In genomic region chr9:127224178-127224882, GRCh38 we compare ENCODE assay signal across 1 cellular context.
TF ChIP-seq lines count a peak whose summit lies in the region.

No MANE protein-coding gene starts in this region.

TF ChIP-seq in HepG2, 621 proteins besides CTCF, POLR2A, EP300 and RAD21 (continued from another document and continues in another):
- TF ChIP-seq ZBTB43 (CRISPR knock-in tag; conservative IDR thresholded peaks at IDR 0.05) (no peak), TOPORS (CRISPR knock-in tag; IDR thresholded peaks at IDR 0.05) (0 out of 2 replicates have a peak, but pooled peaks have one; percentile 25), KMT2A (CRISPR knock-in tag; IDR thresholded peaks at IDR 0.05) (no peak), SMAD1 (CRISPR knock-in tag; IDR thresholded peaks at IDR 0.05; ENCODE audit: borderline replicate concordance, low read depth) (no peak), CEBPZ (IDR thresholded peaks at IDR 0.05; ENCODE audit: low read length) (no peak), ZNF879 (CRISPR knock-in tag; IDR thresholded peaks at IDR 0.05) (no peak), TGIF2 (CRISPR knock-in tag; IDR thresholded peaks at IDR 0.05) (0 out of 2 replicates have a peak, but pooled peaks have one; percentile 43), IRX3 (CRISPR knock-in tag; IDR thresholded peaks at IDR 0.05; ENCODE audit: borderline replicate concordance, low read depth) (no peak), JUND (CRISPR knock-in tag; IDR thresholded peaks at IDR 0.05) (no peak), MBD4 (IDR thresholded peaks at IDR 0.05; ENCODE audit: borderline replicate concordance, low read length) (no peak), NBN (conservative IDR thresholded peaks at IDR 0.05) (no peak), ZNF670 (CRISPR knock-in tag; IDR thresholded peaks at IDR 0.05; ENCODE audit: borderline replicate concordance) (no peak), MYPOP (CRISPR knock-in tag; IDR thresholded peaks at IDR 0.05) (peak; percentile 85; the same call in 1 of the 2 replicates), GZF1 (CRISPR knock-in tag; IDR thresholded peaks at IDR 0.05) (peak; percentile 26; the same call in 1 of the 2 replicates), ZNF232 (CRISPR knock-in tag; IDR thresholded peaks at IDR 0.05; ENCODE audit: borderline replicate concordance) (no peak), SRSF9 (IDR thresholded peaks at IDR 0.05; ENCODE audit: borderline replicate concordance, insufficient read depth, low read depth, low read length, poor library complexity, severe bottlenecking) (no peak), HDAC6 (IDR thresholded peaks at IDR 0.05; ENCODE audit: low read depth, low read length) (no peak), MLLT10 (CRISPR knock-in tag; IDR thresholded peaks at IDR 0.05) (no peak), SPEN (CRISPR knock-in tag; IDR thresholded peaks at IDR 0.05; ENCODE audit: low read depth) (peak; percentile 59), NFE2 (CRISPR knock-in tag; IDR thresholded peaks at IDR 0.05) (no peak), ZFP1 (CRISPR knock-in tag; IDR thresholded peaks at IDR 0.05) (no peak), ZNF773 (CRISPR knock-in tag; IDR thresholded peaks at IDR 0.05; ENCODE audit: borderline replicate concordance) (no peak), JARID2 (CRISPR knock-in tag; IDR thresholded peaks at IDR 0.05; ENCODE audit: insufficient replicate concordance) (no peak), ZNF10 (CRISPR knock-in tag; IDR thresholded peaks at IDR 0.05; ENCODE audit: borderline replicate concordance, low read depth) (no peak), ZNF672 (CRISPR knock-in tag; IDR thresholded peaks at IDR 0.05) (no peak), RCOR2 (CRISPR knock-in tag; IDR thresholded peaks at IDR 0.05) (no peak), KAT2B (IDR thresholded peaks at IDR 0.05; ENCODE audit: borderline replicate concordance, low read depth, low read length) (no peak), PAXIP1 (CRISPR knock-in tag; conservative IDR thresholded peaks at IDR 0.05) (no peak), KDM1A (CRISPR knock-in tag; IDR thresholded peaks at IDR 0.05) (no peak), PHF8 (CRISPR knock-in tag; IDR thresholded peaks at IDR 0.05) (peak; percentile 38), ZNF280D (CRISPR knock-in tag; IDR thresholded peaks at IDR 0.05) (peak; percentile 59; the same call in 1 of the 2 replicates)
- TF ChIP-seq, protein P1, sequence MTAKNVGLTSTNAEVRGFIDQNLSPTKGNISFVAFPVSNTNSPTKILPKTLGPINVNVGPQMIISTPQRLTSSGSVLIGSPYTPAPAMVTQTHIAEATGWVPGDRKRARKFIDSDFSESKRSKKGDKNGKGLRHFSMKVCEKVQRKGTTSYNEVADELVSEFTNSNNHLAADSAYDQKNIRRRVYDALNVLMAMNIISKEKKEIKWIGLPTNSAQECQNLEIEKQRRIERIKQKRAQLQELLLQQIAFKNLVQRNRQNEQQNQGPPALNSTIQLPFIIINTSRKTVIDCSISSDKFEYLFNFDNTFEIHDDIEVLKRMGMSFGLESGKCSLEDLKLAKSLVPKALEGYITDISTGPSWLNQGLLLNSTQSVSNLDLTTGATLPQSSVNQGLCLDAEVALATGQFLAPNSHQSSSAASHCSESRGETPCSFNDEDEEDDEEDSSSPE (CRISPR knock-in tag; IDR thresholded peaks at IDR 0.05), result peak; percentile 42; the same call in 1 of the 2 replicates
- TF ChIP-seq, protein P2, sequence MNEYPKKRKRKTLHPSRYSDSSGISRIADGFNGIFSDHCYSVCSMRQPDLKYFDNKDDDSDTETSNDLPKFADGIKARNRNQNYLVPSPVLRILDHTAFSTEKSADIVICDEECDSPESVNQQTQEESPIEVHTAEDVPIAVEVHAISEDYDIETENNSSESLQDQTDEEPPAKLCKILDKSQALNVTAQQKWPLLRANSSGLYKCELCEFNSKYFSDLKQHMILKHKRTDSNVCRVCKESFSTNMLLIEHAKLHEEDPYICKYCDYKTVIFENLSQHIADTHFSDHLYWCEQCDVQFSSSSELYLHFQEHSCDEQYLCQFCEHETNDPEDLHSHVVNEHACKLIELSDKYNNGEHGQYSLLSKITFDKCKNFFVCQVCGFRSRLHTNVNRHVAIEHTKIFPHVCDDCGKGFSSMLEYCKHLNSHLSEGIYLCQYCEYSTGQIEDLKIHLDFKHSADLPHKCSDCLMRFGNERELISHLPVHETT (CRISPR knock-in tag; conservative IDR thresholded peaks at IDR 0.05), result no peak
- TF ChIP-seq, protein P3, sequence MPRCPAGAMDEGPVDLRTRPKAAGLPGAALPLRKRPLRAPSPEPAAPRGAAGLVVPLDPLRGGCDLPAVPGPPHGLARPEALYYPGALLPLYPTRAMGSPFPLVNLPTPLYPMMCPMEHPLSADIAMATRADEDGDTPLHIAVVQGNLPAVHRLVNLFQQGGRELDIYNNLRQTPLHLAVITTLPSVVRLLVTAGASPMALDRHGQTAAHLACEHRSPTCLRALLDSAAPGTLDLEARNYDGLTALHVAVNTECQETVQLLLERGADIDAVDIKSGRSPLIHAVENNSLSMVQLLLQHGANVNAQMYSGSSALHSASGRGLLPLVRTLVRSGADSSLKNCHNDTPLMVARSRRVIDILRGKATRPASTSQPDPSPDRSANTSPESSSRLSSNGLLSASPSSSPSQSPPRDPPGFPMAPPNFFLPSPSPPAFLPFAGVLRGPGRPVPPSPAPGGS (CRISPR knock-in tag; IDR thresholded peaks at IDR 0.05), result 0 out of 2 replicates have a peak, but pooled peaks have one; percentile 22
- TF ChIP-seq, protein P4, sequence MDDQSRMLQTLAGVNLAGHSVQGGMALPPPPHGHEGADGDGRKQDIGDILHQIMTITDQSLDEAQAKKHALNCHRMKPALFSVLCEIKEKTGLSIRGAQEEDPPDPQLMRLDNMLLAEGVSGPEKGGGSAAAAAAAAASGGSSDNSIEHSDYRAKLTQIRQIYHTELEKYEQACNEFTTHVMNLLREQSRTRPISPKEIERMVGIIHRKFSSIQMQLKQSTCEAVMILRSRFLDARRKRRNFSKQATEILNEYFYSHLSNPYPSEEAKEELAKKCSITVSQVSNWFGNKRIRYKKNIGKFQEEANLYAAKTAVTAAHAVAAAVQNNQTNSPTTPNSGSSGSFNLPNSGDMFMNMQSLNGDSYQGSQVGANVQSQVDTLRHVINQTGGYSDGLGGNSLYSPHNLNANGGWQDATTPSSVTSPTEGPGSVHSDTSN (CRISPR knock-in tag; IDR thresholded peaks at IDR 0.05; ENCODE audit: borderline replicate concordance), result no peak
- TF ChIP-seq, protein P5, sequence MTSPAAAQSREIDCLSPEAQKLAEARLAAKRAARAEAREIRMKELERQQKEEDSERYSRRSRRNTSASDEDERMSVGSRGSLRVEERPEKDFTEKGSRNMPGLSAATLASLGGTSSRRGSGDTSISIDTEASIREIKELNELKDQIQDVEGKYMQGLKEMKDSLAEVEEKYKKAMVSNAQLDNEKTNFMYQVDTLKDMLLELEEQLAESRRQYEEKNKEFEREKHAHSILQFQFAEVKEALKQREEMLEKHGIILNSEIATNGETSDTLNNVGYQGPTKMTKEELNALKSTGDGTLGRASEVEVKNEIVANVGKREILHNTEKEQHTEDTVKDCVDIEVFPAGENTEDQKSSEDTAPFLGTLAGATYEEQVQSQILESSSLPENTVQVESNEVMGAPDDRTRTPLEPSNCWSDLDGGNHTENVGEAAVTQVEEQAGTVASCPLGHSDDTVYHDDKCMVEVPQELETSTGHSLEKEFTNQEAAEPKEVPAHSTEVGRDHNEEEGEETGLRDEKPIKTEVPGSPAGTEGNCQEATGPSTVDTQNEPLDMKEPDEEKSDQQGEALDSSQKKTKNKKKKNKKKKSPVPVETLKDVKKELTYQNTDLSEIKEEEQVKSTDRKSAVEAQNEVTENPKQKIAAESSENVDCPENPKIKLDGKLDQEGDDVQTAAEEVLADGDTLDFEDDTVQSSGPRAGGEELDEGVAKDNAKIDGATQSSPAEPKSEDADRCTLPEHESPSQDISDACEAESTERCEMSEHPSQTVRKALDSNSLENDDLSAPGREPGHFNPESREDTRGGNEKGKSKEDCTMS (CRISPR knock-in tag; conservative IDR thresholded peaks at IDR 0.05), result no peak
